In genomic region chr2:220034356-220035121, GRCh38 we compare ENCODE assay signal across 14 cellular contexts.
DNase-seq lines count a peak whose midpoint lies in the region; FAIRE-seq and TF ChIP-seq lines count a peak whose summit lies in the region.
"Had no signal": no experiment of that assay in that cellular context is flagged by ENCODE, and none has a peak within 500 bp of the region (broad histone marks: within the 10 kb centered on the region; RNA-seq: fewer than 3 reads in every experiment).

No MANE protein-coding gene starts in this region.

- POLR2A ChIA-PET in AG04450 (lab: Yijun Ruan, JAX), result interaction anchor here (1.3 kb wide), 1 partner anchor 9 kb away, joined by 7 read pairs; no protein-coding TSS in a partner anchor

- no peaks in the 10 kb centered on the region for H3K9me3 ChIP-seq in AG04450 (ENCODE audit: control insufficient read depth, insufficient read depth, low read length)
- H3K9me3 ChIP-seq in left ventricle myocardium inferior (replicated peaks), result no peaks in the 10 kb centered on the region
- H3K9me3 ChIP-seq: gastrocnemius medialis, SJCRH30 had no signal

- CTCF ChIA-PET in AG04450 (lab: Charles Lee), result interaction anchor here (0.6 kb wide), 1 partner anchor 8 kb away, joined by 3 read pairs; no protein-coding TSS in a partner anchor

- no peak overlapping the region for H3K4me3 ChIP-seq in AG04450 (ENCODE audit: low read depth, low read length)
- no peak overlapping the region for H3K4me3 ChIP-seq in left ventricle myocardium inferior
- H3K4me3 ChIP-seq: gastrocnemius medialis, lung, SJCRH30 had no signal

- intact Hi-C loops in left ventricle myocardium inferior (cut with micrococcal nuclease), result no loop called here

- H3K27ac ChIP-seq in AG04450 (ENCODE audit: low read depth, low read length) (peak overlapping the region; percentile 72), caudate nucleus (ENCODE audit: low read depth, low read length) (peak overlapping the region; percentile 65), left ventricle myocardium inferior (replicated peaks) (no peak overlapping the region)
- H3K27ac ChIP-seq: gastrocnemius medialis, SJCRH30 had no signal

- no peaks in the 10 kb centered on the region for H3K36me3 ChIP-seq in left ventricle myocardium inferior
- H3K36me3 ChIP-seq: gastrocnemius medialis, SJCRH30 had no signal

- no peaks in the 10 kb centered on the region for H3K4me1 ChIP-seq in left ventricle myocardium inferior
- H3K4me1 ChIP-seq: gastrocnemius medialis, SJCRH30 had no signal

- no peaks in the 10 kb centered on the region for H3K27me3 ChIP-seq in AG04450 (ENCODE audit: control insufficient read depth, insufficient read depth, low read length)
- no peaks in the 10 kb centered on the region for H3K27me3 ChIP-seq in left ventricle myocardium inferior (ENCODE audit: low read depth)
- H3K27me3 ChIP-seq: gastrocnemius medialis, SJCRH30 had no signal

- DNase-seq in AG04450 (ENCODE audit: low read depth, low spot score) (peak; percentile 50), HTR-8/SVneo (ENCODE audit: insufficient read length, low spot score) (peak; percentile 62), caudate nucleus (lab: John Stamatoyannopoulos, UW) (peak in 31 of 61 donors; percentile 1 to 68 (median 9)), kidney tubule cell (ENCODE audit: low spot score) (peak; percentile 57), left ventricle myocardium inferior (no peak), DMS53 treated with DMSO at 0.1 percent for 48 hours (lab: John Stamatoyannopoulos, UW; ENCODE audit: unreplicated experiment) (no peak)
- no peak for DNase-seq in activated CD4-positive, alpha-beta T cell treated with anti-CD3 and anti-CD28 coated beads for 1 hour
- no peak for DNase-seq in stimulated activated CD4-positive, alpha-beta T cell treated with anti-CD3 and anti-CD28 coated beads, Interleukin-2, amount 100 ng/mL, for 48 hours
- DNase-seq: activated T-cell treated with anti-CD3 and anti-CD28 coated beads, Interleukin-2, amount 50 U/mL, for 72 hours; central memory CD4-positive, alpha-beta T cell; gastrocnemius medialis; NCI-H510A had no signal

- TF ChIP-seq CTCF in AG04450 (IDR thresholded peaks at IDR 0.05; ENCODE audit: low read depth, low read length) (no peak), left ventricle myocardium inferior (IDR thresholded peaks at IDR 0.05; ENCODE audit: borderline replicate concordance) (no peak)

- FAIRE-seq in HTR-8/SVneo (lab: Jason Lieb, UNC), result peak; percentile 72

Comparison
In these comparisons a context has a peak if more than half of its experiments do, and no peak if none do; other contexts are left out.
1. DNase-seq: peak in AG04450 (single experiment), HTR-8/SVneo (single experiment), caudate nucleus (31 of 61) and kidney tubule cell (single experiment); none in left ventricle myocardium inferior (single experiment), activated CD4-positive, alpha-beta T cell treated with anti-CD3 and anti-CD28 coated beads for 1 hour (single experiment), DMS53 treated with DMSO at 0.1 percent for 48 hours (single experiment) and stimulated activated CD4-positive, alpha-beta T cell treated with anti-CD3 and anti-CD28 coated beads, Interleukin-2, amount 100 ng/mL, for 48 hours (0 of 2).